ENCODE assay signal across 25 cellular contexts in the genomic region with DNA sequence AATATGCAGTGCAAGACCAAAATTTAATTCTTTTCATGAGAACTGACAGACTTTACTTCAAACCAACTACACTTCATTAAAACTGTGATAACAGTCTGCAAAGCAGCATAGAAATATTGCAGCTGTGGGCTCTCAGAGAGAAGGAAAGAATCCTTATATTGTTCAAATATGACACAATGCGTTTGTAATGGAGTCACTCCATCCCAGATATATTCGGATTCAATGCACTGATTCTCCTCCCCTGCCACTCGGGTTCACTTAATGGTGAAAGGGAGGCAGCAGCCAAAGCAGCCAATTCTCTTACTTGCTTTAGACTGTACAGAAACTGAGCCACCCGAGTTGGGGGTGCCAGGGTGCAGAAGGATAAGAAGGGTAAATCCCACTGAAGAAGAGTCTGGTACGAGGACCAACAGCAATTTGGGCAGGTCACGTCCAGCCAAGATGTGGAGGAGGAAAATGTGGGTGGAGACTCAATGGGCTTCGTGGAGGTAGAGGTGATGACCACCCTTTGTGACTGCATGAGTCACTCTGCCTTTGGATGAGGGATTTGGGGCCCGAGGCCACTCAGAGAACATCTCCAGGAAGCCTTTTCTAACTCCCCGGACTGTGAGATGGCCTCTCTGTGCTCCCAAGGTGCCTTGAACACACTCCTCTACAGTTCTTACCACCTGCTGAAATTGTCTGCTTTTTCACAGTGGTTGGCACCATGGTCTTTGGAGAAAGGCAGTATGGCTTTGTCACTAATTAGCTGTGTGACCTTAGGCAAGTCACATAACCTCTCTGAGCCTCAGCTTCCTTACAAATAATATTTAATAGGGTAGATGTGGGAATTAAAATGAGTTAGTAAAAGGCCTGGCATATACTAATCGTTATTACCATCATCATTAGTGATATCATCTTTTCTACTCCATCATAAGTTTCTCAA.
DNase-seq lines count a peak whose midpoint lies in the region; ATAC-seq and TF ChIP-seq lines count a peak whose summit lies in the region.
"Had no signal": no experiment of that assay in that cellular context is flagged by ENCODE, and none has a peak within 500 bp of the region (broad histone marks: within the 10 kb centered on the region; RNA-seq: fewer than 3 reads in every experiment).

No MANE protein-coding gene starts in this region.

- DNase-seq in right atrium auricular region (ENCODE audit: low spot score) (no peak), heart right ventricle (no peak), Panc1 (ENCODE audit: low read depth, low spot score) (no peak), islet precursor cell (peak; percentile 75), type B pancreatic cell (ENCODE audit: extremely low spot score, unreplicated experiment) (no peak), NCI-H128 (lab: John Stamatoyannopoulos, UW; ENCODE audit: unreplicated experiment) (no peak), lower leg skin (ENCODE audit: low spot score in 2 of 2) (no peak)
- DNase-seq in stimulated activated CD4-positive, alpha-beta T cell treated with anti-CD3 and anti-CD28 coated beads, Interleukin-4, amount 100 ng/mL, for 24 hours, result no peak
- DNase-seq: 8988T; activated CD4-positive, alpha-beta T cell treated with anti-CD3 and anti-CD28 coated beads, Interleukin-2, amount 10 ng/mL, durations not matched to agents 7 days and 5 days; activated CD8-positive, alpha-beta memory T cell treated with anti-CD3 and anti-CD28 coated beads, Interleukin-2, amount 10 ng/mL, durations not matched to agents 7 days and 5 days; activated naive CD4-positive, alpha-beta T cell treated with Interleukin-2 at 50 U/mL for 16 hours; activated T-cell treated with anti-CD3 and anti-CD28 coated beads, Interleukin-2, amount 50 U/mL, for 72 hours; CD8-positive, alpha-beta T cell; effector CD4-positive, alpha-beta T cell; lower lobe of right lung; NCI-H1436; NCI-H2107; NCI-H446; SHP77 treated with DMSO at 0.1 percent for 48 hours; stimulated activated naive CD4-positive, alpha-beta T cell treated with Interleukin-2 at 50 U/mL for 16 hours had no signal

- no peak overlapping the region for H3K27ac Mint-ChIP-seq in type B pancreatic cell
- H3K27ac Mint-ChIP-seq: activated CD4-positive, alpha-beta T cell treated with anti-CD3 and anti-CD28 coated beads, Interleukin-2, amount 10 ng/mL, durations not matched to agents 7 days and 5 days; activated CD8-positive, alpha-beta memory T cell treated with anti-CD3 and anti-CD28 coated beads, Interleukin-2, amount 10 ng/mL, durations not matched to agents 7 days and 5 days; activated T-cell treated with anti-CD3 and anti-CD28 coated beads, Interleukin-2, amount 50 U/mL, for 72 hours; CD8-positive, alpha-beta T cell; neural progenitor cell; progenitor cell of endocrine pancreas had no signal

- H3K27me3 ChIP-seq in right atrium auricular region, result no peaks in the 10 kb centered on the region
- H3K27me3 ChIP-seq in heart right ventricle, result no peaks in the 10 kb centered on the region
- no peaks in the 10 kb centered on the region for H3K27me3 ChIP-seq in Panc1 (ENCODE audit: control insufficient read depth, insufficient read depth, low read length)
- H3K27me3 ChIP-seq: adrenal gland, neural progenitor cell had no signal

- peak overlapping the region; percentile 33 for H3K4me3 Mint-ChIP-seq in type B pancreatic cell
- H3K4me3 Mint-ChIP-seq: activated CD4-positive, alpha-beta T cell treated with anti-CD3 and anti-CD28 coated beads, Interleukin-2, amount 10 ng/mL, durations not matched to agents 7 days and 5 days; activated CD8-positive, alpha-beta memory T cell treated with anti-CD3 and anti-CD28 coated beads, Interleukin-2, amount 10 ng/mL, durations not matched to agents 7 days and 5 days; activated T-cell treated with anti-CD3 and anti-CD28 coated beads, Interleukin-2, amount 50 U/mL, for 72 hours; CD8-positive, alpha-beta T cell; neural progenitor cell had no signal

- no peaks in the 10 kb centered on the region for H3K9me3 Mint-ChIP-seq in type B pancreatic cell
- H3K9me3 Mint-ChIP-seq: activated CD4-positive, alpha-beta T cell treated with anti-CD3 and anti-CD28 coated beads, Interleukin-2, amount 10 ng/mL, durations not matched to agents 7 days and 5 days; activated T-cell treated with anti-CD3 and anti-CD28 coated beads, Interleukin-2, amount 50 U/mL, for 72 hours; CD8-positive, alpha-beta T cell; neural progenitor cell had no signal

- no peak overlapping the region for H3K4me3 ChIP-seq in right atrium auricular region
- H3K4me3 ChIP-seq in heart right ventricle, result no peak overlapping the region
- H3K4me3 ChIP-seq in Panc1 (ENCODE audit: low read depth in 2 of 2, low read length in 2 of 2), result no peak overlapping the region
- no peak overlapping the region for H3K4me3 ChIP-seq in lower leg skin (ENCODE audit: low read depth, poor library complexity, severe bottlenecking)
- H3K4me3 ChIP-seq: adrenal gland, lower lobe of right lung, neural progenitor cell, thoracic aorta had no signal

- BruUV-seq in Panc1 (replicated peaks; lab: Mats Ljungman, UMichigan), result no TSS peak

- ATAC-seq in heart right ventricle, result no peak
- peak; percentile 27; the same call in 1 of the 2 replicates for ATAC-seq in Panc1
- ATAC-seq: activated CD8-positive, alpha-beta memory T cell treated with anti-CD3 and anti-CD28 coated beads, Interleukin-2, amount 10 ng/mL, durations not matched to agents 7 days and 5 days; CD8-positive, alpha-beta T cell; lower lobe of right lung had no signal

- WGBS in heart right ventricle, 2 donors, result 72 to 74% methylated on average over 10 of the region's 10 CpGs
- 80 to 84% methylated on average over 10 of the region's 10 CpGs for WGBS in lower leg skin, 2 donors

- H3K27me3 Mint-ChIP-seq in type B pancreatic cell, result no peaks in the 10 kb centered on the region
- H3K27me3 Mint-ChIP-seq: activated CD4-positive, alpha-beta T cell treated with anti-CD3 and anti-CD28 coated beads, Interleukin-2, amount 10 ng/mL, durations not matched to agents 7 days and 5 days; progenitor cell of endocrine pancreas had no signal

- no peaks in the 10 kb centered on the region for H3K36me3 ChIP-seq in right atrium auricular region
- H3K36me3 ChIP-seq in heart right ventricle, result no peaks in the 10 kb centered on the region
- H3K36me3 ChIP-seq in Panc1 (ENCODE audit: control insufficient read depth, insufficient read depth, low read length), result no peaks in the 10 kb centered on the region
- H3K36me3 ChIP-seq: adrenal gland, lower lobe of right lung, neural progenitor cell, thoracic aorta had no signal

- CTCF ChIA-PET in Panc1 (lab: Charles Lee), result no interaction called here

- intact Hi-C loops in heart right ventricle (cut with DNase I) (no loop called here), Panc1 (cut with micrococcal nuclease; ENCODE audit: unreplicated experiment) (no loop called here), lower leg skin (cut with DNase I; ENCODE audit: low total_unique reads) (no loop called here)

- H3K4me1 Mint-ChIP-seq in type B pancreatic cell (ENCODE audit: unreplicated experiment), result peaks cover 60% of the 10 kb centered on the region
- H3K4me1 Mint-ChIP-seq: activated CD4-positive, alpha-beta T cell treated with anti-CD3 and anti-CD28 coated beads, Interleukin-2, amount 10 ng/mL, durations not matched to agents 7 days and 5 days; activated CD8-positive, alpha-beta memory T cell treated with anti-CD3 and anti-CD28 coated beads, Interleukin-2, amount 10 ng/mL, durations not matched to agents 7 days and 5 days had no signal

- no peak for TF ChIP-seq CTCF in right atrium auricular region (IDR thresholded peaks at IDR 0.05)
- no peak for TF ChIP-seq CTCF in heart right ventricle (IDR thresholded peaks at IDR 0.05)
- TF ChIP-seq CTCF in Panc1 (IDR thresholded peaks at IDR 0.05), result no peak
- TF ChIP-seq CTCF in type B pancreatic cell (conservative IDR thresholded peaks at IDR 0.05), result no peak
- TF ChIP-seq CTCF in lower leg skin (IDR thresholded peaks at IDR 0.05), result no peak

- POLR2A ChIA-PET in Panc1 (lab: Charles Lee), result no interaction called here

- no peak for TF ChIP-seq POLR2A in lower leg skin (IDR thresholded peaks at IDR 0.05)

- H3K27ac ChIP-seq in right atrium auricular region (peak overlapping the region; percentile 42 to 78), heart right ventricle (peak overlapping the region in 3 of 10 donors; percentile 26 to 80 (median 36)), Panc1 (ENCODE audit: low read length) (no peak overlapping the region)
- H3K27ac ChIP-seq: lower lobe of right lung, neural progenitor cell, thoracic aorta had no signal

- peaks cover 0 to 39% of the 10 kb centered on the region in 2 donors for H3K4me1 ChIP-seq in right atrium auricular region
- peaks cover 4 to 51% (median 23%) of the 10 kb centered on the region in 9 donors for H3K4me1 ChIP-seq in heart right ventricle
- H3K4me1 ChIP-seq in Panc1 (ENCODE audit: control insufficient read depth, insufficient read depth, low read length), result peaks cover 19% of the 10 kb centered on the region
- H3K4me1 ChIP-seq: lower lobe of right lung had no signal

- H3K36me3 Mint-ChIP-seq in type B pancreatic cell, result no peaks in the 10 kb centered on the region
- H3K36me3 Mint-ChIP-seq: activated CD8-positive, alpha-beta memory T cell treated with anti-CD3 and anti-CD28 coated beads, Interleukin-2, amount 10 ng/mL, durations not matched to agents 7 days and 5 days; CD8-positive, alpha-beta T cell; neural progenitor cell had no signal

- in situ Hi-C loops in Panc1 (cut with HindIII; ENCODE audit: low pct_unique_long_range_greater_than_20kb, low sequenced_read_pairs), result no loop called here

- no peaks in the 10 kb centered on the region for H3K9me3 ChIP-seq in right atrium auricular region
- no peaks in the 10 kb centered on the region for H3K9me3 ChIP-seq in heart right ventricle
- H3K9me3 ChIP-seq in Panc1 (ENCODE audit: control insufficient read depth, insufficient read depth, low read depth, low read length), result no peaks in the 10 kb centered on the region
- H3K9me3 ChIP-seq: adrenal gland, lower lobe of right lung, thoracic aorta had no signal
